7 cellular contexts compared by ENCODE assay signal in genomic region chr1:21216835-21217811, GRCh38. TPM values are rescaled to one million over a fixed set of nuclear protein-coding genes. Genes with fewer than 3 reads are reported as not detected.
A peak's percentile ranks its signal among the peaks of the same experiment; 100 is the strongest.
DNase-seq lines count a peak whose midpoint lies in the region; ATAC-seq and TF ChIP-seq lines count a peak whose summit lies in the region.

No MANE protein-coding gene starts in this region.

- H3K36me3 Mint-ChIP-seq in natural killer cell = no peaks in the 10 kb centered on the region

- DNase-seq in NCI-H1092 (lab: John Stamatoyannopoulos, UW) (peak; percentile 41), natural killer cell (peak; percentile 55)
- DNase-seq in activated CD4-positive, alpha-beta T cell treated with anti-CD3 and anti-CD28 coated beads, Interleukin-2, amount 50 U/mL, for 4 hours = peak; percentile 60 to 62
- DNase-seq in effector CD8-positive, alpha-beta T cell (lab: John Stamatoyannopoulos, UW) = peak; percentile 52
- DNase-seq in stimulated activated naive CD4-positive, alpha-beta T cell treated with Interleukin-2 at 50 U/mL for 16 hours (lab: John Stamatoyannopoulos, UW) = peak; percentile 58

- ATAC-seq in natural killer cell (peak; percentile 67 to 78 (median 69)), GM21529 (IDR thresholded peaks at IDR 0.05; ENCODE audit: unreplicated experiment) (no peak)

- no peaks in the 10 kb centered on the region for H3K9me3 Mint-ChIP-seq in natural killer cell

- no peak overlapping the region for H3K4me3 Mint-ChIP-seq in natural killer cell

- H3K27me3 Mint-ChIP-seq in natural killer cell (ENCODE audit: low read depth in 2 of 2) = no peaks in the 10 kb centered on the region

- intact Hi-C loops in natural killer cell (cut with micrococcal nuclease) = no loop called here

- peak overlapping the region in 1 of 2 donors; percentile 36 for H3K27ac Mint-ChIP-seq in natural killer cell

- TF ChIP-seq CTCF in GM12874 (IDR thresholded peaks at IDR 0.05; ENCODE audit: insufficient read depth, low read depth, low read length) = peak; percentile 81
- peak; percentile 70 for TF ChIP-seq CTCF in natural killer cell (IDR thresholded peaks at IDR 0.05)

- H3K4me1 Mint-ChIP-seq in natural killer cell = peaks cover 0 to 5% of the 10 kb centered on the region in 2 donors

RNA-seq across cellular contexts. Expression of gene EIF4G3, which starts 40.4 kb away (rescaled TPM):
- 100 to 1,000 TPM; 105 to 107 (median 107) TPM for total RNA-seq in natural killer cell
